ENCODE assay signal across 25 cellular contexts in the genomic region with DNA sequence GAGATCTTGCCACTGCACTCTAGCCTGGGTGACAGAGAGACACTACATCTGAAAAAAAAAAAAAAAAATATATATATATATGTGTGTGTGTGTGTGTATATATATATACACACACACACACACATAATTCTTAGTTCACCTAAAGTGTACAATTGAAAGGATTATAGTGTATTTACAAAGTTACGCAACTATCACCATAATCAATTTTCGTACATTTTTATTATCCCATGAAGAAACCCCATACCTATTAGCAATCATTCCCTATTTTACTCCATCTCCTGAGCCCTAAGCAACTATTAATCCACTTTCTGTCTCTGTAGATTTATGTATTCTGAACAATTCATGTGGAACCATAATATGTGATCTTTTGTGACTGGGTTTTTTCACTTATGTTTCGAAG.
"Had no signal": no experiment of that assay in that cellular context is flagged by ENCODE, and none has a peak within 500 bp of the region (broad histone marks: within the 10 kb centered on the region; RNA-seq: fewer than 3 reads in every experiment).

No MANE protein-coding gene starts in this region.

- H3K9me3 ChIP-seq: colonic mucosa, gastrocnemius medialis, lower lobe of right lung, suprapubic skin, transverse colon had no signal

- H3K4me3 ChIP-seq: colonic mucosa, gastrocnemius medialis, lower lobe of right lung, neural progenitor cell, smooth muscle cell, suprapubic skin, transverse colon had no signal

- H3K4me2 ChIP-seq: neural progenitor cell, smooth muscle cell had no signal

- H3K36me3 Mint-ChIP-seq: natural killer cell had no signal

- H3K27ac Mint-ChIP-seq: dendritic cell treated with granulocyte-macrophage colony-stimulating factor and Interleukin-4, amounts not matched to agents 40 ng/mL and 50 ng/mL, for 4 days; endodermal cell; natural killer cell; neural progenitor cell; progenitor cell of endocrine pancreas; stimulated activated memory B cell treated with anti-CD40 and anti-IgM and Interleukin-4, amounts not matched to agents 10 μg/mL and 1 μg/mL and 100 μg/mL, for 72 hours had no signal

- H3K9me3 Mint-ChIP-seq: dendritic cell treated with granulocyte-macrophage colony-stimulating factor and Interleukin-4, amounts not matched to agents 40 ng/mL and 50 ng/mL, for 4 days; endodermal cell; natural killer cell; neural progenitor cell; stimulated activated memory B cell treated with anti-CD40 and anti-IgM and Interleukin-4, amounts not matched to agents 10 μg/mL and 1 μg/mL and 100 μg/mL, for 72 hours had no signal

- H3K27me3 Mint-ChIP-seq: dendritic cell treated with granulocyte-macrophage colony-stimulating factor and Interleukin-4, amounts not matched to agents 40 ng/mL and 50 ng/mL, for 4 days; progenitor cell of endocrine pancreas; stimulated activated memory B cell treated with anti-CD40 and anti-IgM and Interleukin-4, amounts not matched to agents 10 μg/mL and 1 μg/mL and 100 μg/mL, for 72 hours had no signal

- H3K27me3 ChIP-seq: colonic mucosa, gastrocnemius medialis, neural progenitor cell, suprapubic skin, transverse colon had no signal

- H3K36me3 ChIP-seq: colonic mucosa, gastrocnemius medialis, lower lobe of right lung, neural progenitor cell, suprapubic skin, transverse colon had no signal

- FAIRE-seq: keratinocyte had no signal

- H2AFZ ChIP-seq: neural progenitor cell, parathyroid adenoma had no signal

- H3K27ac ChIP-seq: colonic mucosa, epithelial cell of prostate, gastrocnemius medialis, lower lobe of right lung, neural progenitor cell, parathyroid adenoma, suprapubic skin, transverse colon had no signal

- H3K9ac ChIP-seq: neural progenitor cell, parathyroid adenoma had no signal

- DNase-seq: colonic mucosa; effector CD8-positive, alpha-beta T cell; endodermal cell; foreskin fibroblast; gastrocnemius medialis; head of caudate nucleus; left ventricle myocardium superior; lower lobe of right lung; natural killer cell; stimulated activated CD4-positive, alpha-beta T cell treated with anti-CD3 and anti-CD28 coated beads, Interleukin-12 subunit alpha, Interleukin-12 subunit beta, amount 100 ng/mL, for 4 hours; stimulated activated CD4-positive, alpha-beta T cell treated with anti-CD3 and anti-CD28 coated beads, Interleukin-2, amount 100 ng/mL, for 24 hours; stimulated activated CD4-positive, alpha-beta T cell treated with anti-CD3 and anti-CD28 coated beads, Interleukin-4, amount 100 ng/mL, for 24 hours; stimulated activated naive CD8-positive, alpha-beta T cell treated with anti-CD3 and anti-CD28 coated beads, Interleukin-15, Interleukin-2, amounts not matched to agents 100 U/mL and 50 U/mL, for 24 hours; transverse colon had no signal

- H3K4me3 Mint-ChIP-seq: dendritic cell treated with granulocyte-macrophage colony-stimulating factor and Interleukin-4, amounts not matched to agents 40 ng/mL and 50 ng/mL, for 4 days; endodermal cell; natural killer cell; neural progenitor cell; stimulated activated memory B cell treated with anti-CD40 and anti-IgM and Interleukin-4, amounts not matched to agents 10 μg/mL and 1 μg/mL and 100 μg/mL, for 72 hours had no signal

- ATAC-seq: esophagus mucosa; gastrocnemius medialis; left ventricle myocardium superior; lower lobe of right lung; natural killer cell; sciatic nerve; stimulated activated memory B cell treated with anti-CD40 and anti-IgM and Interleukin-4, amounts not matched to agents 10 μg/mL and 1 μg/mL and 100 μg/mL, for 72 hours; stimulated activated naive CD8-positive, alpha-beta T cell treated with anti-CD3 and anti-CD28 coated beads, Interleukin-15, Interleukin-2, amounts not matched to agents 100 U/mL and 50 U/mL, for 24 hours had no signal

- H3K4me1 ChIP-seq: neural progenitor cell had no signal
